In the genomic region with DNA sequence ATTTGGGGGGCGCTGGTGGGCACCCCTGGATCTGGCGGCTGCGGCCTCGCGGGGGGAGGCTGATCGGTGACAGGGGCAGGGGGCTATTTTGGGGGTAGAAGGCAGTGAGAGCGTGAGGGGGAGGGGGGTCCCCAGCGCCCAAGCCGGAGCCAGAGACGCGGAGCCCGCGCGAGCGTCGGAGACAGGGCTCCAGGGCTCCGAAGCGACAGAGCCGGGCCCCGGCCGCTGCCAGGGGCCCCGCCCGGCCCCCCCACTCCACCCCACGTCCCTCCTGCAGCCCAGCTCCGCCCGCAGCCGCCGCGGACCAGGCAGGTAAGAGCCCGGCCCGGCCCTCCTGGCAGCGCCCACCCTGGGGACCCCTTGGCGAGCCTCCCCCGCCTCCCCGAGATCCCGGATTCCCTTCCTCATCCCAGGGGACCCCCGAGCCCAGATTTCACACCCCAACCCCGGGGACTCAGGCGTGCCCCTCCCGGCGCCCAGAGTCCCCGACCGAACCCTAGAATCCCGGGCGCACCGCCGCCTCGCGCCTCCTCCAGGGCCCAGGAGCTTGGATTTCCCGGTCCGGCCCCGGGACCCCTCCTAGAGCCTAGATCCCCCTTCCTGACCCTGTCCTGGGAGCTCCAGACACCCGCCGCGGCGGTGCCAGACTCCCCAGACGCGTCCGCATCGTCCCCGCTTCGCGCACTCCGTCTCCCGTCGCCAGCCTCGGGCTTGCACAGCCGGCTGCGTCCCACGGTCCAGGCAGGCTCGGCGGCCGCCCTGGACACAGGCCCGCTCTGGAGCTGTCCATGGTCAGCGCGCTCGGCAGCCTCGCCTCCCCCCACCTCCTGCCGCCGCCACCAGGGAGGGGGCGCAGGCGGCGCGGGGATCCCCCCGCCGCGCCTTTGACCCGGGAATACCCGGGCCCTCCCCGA, we compare ENCODE assay signal across 1 cellular context.
TF ChIP-seq lines count a peak whose summit lies in the region.

TSS of gene PPFIA3 (plus strand) at position 134 of the 914 bp plus-strand sequence. CDS start 8,330 bp downstream, outside the sequence.

TF ChIP-seq in HEK293, 187 proteins besides CTCF, POLR2A, EP300 and RAD21 (continued from another document and continues in another):
- TF ChIP-seq, protein P1, sequence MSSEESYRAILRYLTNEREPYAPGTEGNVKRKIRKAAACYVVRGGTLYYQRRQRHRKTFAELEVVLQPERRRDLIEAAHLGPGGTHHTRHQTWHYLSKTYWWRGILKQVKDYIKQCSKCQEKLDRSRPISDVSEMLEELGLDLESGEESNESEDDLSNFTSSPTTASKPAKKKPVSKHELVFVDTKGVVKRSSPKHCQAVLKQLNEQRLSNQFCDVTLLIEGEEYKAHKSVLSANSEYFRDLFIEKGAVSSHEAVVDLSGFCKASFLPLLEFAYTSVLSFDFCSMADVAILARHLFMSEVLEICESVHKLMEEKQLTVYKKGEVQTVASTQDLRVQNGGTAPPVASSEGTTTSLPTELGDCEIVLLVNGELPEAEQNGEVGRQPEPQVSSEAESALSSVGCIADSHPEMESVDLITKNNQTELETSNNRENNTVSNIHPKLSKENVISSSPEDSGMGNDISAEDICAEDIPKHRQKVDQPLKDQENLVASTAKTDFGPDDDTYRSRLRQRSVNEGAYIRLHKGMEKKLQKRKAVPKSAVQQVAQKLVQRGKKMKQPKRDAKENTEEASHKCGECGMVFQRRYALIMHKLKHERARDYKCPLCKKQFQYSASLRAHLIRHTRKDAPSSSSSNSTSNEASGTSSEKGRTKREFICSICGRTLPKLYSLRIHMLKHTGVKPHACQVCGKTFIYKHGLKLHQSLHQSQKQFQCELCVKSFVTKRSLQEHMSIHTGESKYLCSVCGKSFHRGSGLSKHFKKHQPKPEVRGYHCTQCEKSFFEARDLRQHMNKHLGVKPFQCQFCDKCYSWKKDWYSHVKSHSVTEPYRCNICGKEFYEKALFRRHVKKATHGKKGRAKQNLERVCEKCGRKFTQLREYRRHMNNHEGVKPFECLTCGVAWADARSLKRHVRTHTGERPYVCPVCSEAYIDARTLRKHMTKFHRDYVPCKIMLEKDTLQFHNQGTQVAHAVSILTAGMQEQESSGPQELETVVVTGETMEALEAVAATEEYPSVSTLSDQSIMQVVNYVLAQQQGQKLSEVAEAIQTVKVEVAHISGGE (tag by site-specific recombination; conservative IDR thresholded peaks at IDR 0.05; ENCODE audit: low read depth): no peak
- TF ChIP-seq PRDM1 (tag by site-specific recombination; IDR thresholded peaks at IDR 0.05) (no peak), ZNF571 (tag by site-specific recombination; IDR thresholded peaks at IDR 0.05) (no peak), ZNF501 (tag by site-specific recombination; IDR thresholded peaks at IDR 0.05) (no peak), ZNF350 (tag by site-specific recombination; IDR thresholded peaks at IDR 0.05) (no peak), ZBTB49 (tag by site-specific recombination; IDR thresholded peaks at IDR 0.05; ENCODE audit: low read depth) (no peak), ZNF2 (tag by site-specific recombination; IDR thresholded peaks at IDR 0.05) (no peak), GLI2 (tag by site-specific recombination; IDR thresholded peaks at IDR 0.05; ENCODE audit: borderline replicate concordance, low read depth) (no peak), ZNF274 (IDR thresholded peaks at IDR 0.05; ENCODE audit: low read length) (no peak), ZNF274 (tag by site-specific recombination; IDR thresholded peaks at IDR 0.05; ENCODE audit: borderline replicate concordance) (no peak), ZNF112 (tag by site-specific recombination; IDR thresholded peaks at IDR 0.05) (no peak), ZNF416 (tag by site-specific recombination; IDR thresholded peaks at IDR 0.05) (no peak), ZNF664 (tag by site-specific recombination; IDR thresholded peaks at IDR 0.05) (no peak), ZNF335 (tag by site-specific recombination; conservative IDR thresholded peaks at IDR 0.05) (peak; percentile 78), ZBTB1 (tag by site-specific recombination; IDR thresholded peaks at IDR 0.05) (no peak), ZNF169 (tag by site-specific recombination; IDR thresholded peaks at IDR 0.05) (no peak), ZNF521 (tag by site-specific recombination; IDR thresholded peaks at IDR 0.05) (no peak), ZSCAN5A (tag by site-specific recombination; IDR thresholded peaks at IDR 0.05) (no peak), SCRT2 (tag by site-specific recombination; IDR thresholded peaks at IDR 0.05) (no peak), KLF10 (tag by site-specific recombination; IDR thresholded peaks at IDR 0.05) (no peak), ZNF518A (tag by site-specific recombination; conservative IDR thresholded peaks at IDR 0.05; ENCODE audit: low read depth) (no peak), ZNF660 (tag by site-specific recombination; IDR thresholded peaks at IDR 0.05) (no peak), EGR2 (tag by site-specific recombination; IDR thresholded peaks at IDR 0.05; ENCODE audit: low read depth) (no peak), KLF16 (tag by site-specific recombination; IDR thresholded peaks at IDR 0.05) (0 out of 2 replicates have a peak, but pooled peaks have one; percentile 25), ZNF391 (tag by site-specific recombination; IDR thresholded peaks at IDR 0.05; ENCODE audit: borderline replicate concordance, low read depth) (no peak), ZBTB6 (tag by site-specific recombination; IDR thresholded peaks at IDR 0.05) (peak; percentile 85)
- TF ChIP-seq, protein P2, sequence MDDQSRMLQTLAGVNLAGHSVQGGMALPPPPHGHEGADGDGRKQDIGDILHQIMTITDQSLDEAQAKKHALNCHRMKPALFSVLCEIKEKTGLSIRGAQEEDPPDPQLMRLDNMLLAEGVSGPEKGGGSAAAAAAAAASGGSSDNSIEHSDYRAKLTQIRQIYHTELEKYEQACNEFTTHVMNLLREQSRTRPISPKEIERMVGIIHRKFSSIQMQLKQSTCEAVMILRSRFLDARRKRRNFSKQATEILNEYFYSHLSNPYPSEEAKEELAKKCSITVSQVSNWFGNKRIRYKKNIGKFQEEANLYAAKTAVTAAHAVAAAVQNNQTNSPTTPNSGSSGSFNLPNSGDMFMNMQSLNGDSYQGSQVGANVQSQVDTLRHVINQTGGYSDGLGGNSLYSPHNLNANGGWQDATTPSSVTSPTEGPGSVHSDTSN (CRISPR knock-in tag; IDR thresholded peaks at IDR 0.05): peak; percentile 68; the same call in 1 of the 2 replicates
- TF ChIP-seq, protein P3, sequence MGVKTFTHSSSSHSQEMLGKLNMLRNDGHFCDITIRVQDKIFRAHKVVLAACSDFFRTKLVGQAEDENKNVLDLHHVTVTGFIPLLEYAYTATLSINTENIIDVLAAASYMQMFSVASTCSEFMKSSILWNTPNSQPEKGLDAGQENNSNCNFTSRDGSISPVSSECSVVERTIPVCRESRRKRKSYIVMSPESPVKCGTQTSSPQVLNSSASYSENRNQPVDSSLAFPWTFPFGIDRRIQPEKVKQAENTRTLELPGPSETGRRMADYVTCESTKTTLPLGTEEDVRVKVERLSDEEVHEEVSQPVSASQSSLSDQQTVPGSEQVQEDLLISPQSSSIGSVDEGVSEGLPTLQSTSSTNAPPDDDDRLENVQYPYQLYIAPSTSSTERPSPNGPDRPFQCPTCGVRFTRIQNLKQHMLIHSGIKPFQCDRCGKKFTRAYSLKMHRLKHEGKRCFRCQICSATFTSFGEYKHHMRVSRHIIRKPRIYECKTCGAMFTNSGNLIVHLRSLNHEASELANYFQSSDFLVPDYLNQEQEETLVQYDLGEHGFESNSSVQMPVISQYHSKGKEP (tag by site-specific recombination; IDR thresholded peaks at IDR 0.05): no peak
- TF ChIP-seq, protein P4, sequence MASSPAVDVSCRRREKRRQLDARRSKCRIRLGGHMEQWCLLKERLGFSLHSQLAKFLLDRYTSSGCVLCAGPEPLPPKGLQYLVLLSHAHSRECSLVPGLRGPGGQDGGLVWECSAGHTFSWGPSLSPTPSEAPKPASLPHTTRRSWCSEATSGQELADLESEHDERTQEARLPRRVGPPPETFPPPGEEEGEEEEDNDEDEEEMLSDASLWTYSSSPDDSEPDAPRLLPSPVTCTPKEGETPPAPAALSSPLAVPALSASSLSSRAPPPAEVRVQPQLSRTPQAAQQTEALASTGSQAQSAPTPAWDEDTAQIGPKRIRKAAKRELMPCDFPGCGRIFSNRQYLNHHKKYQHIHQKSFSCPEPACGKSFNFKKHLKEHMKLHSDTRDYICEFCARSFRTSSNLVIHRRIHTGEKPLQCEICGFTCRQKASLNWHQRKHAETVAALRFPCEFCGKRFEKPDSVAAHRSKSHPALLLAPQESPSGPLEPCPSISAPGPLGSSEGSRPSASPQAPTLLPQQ (tag by site-specific recombination; IDR thresholded peaks at IDR 0.05): peak; percentile 92
- TF ChIP-seq, protein P5, sequence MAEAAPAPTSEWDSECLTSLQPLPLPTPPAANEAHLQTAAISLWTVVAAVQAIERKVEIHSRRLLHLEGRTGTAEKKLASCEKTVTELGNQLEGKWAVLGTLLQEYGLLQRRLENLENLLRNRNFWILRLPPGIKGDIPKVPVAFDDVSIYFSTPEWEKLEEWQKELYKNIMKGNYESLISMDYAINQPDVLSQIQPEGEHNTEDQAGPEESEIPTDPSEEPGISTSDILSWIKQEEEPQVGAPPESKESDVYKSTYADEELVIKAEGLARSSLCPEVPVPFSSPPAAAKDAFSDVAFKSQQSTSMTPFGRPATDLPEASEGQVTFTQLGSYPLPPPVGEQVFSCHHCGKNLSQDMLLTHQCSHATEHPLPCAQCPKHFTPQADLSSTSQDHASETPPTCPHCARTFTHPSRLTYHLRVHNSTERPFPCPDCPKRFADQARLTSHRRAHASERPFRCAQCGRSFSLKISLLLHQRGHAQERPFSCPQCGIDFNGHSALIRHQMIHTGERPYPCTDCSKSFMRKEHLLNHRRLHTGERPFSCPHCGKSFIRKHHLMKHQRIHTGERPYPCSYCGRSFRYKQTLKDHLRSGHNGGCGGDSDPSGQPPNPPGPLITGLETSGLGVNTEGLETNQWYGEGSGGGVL (tag by site-specific recombination; IDR thresholded peaks at IDR 0.05): peak; percentile 64; the same call in 1 of the 2 replicates
